Comparison of ENCODE assay signal across 8 cellular contexts in the genomic region with DNA sequence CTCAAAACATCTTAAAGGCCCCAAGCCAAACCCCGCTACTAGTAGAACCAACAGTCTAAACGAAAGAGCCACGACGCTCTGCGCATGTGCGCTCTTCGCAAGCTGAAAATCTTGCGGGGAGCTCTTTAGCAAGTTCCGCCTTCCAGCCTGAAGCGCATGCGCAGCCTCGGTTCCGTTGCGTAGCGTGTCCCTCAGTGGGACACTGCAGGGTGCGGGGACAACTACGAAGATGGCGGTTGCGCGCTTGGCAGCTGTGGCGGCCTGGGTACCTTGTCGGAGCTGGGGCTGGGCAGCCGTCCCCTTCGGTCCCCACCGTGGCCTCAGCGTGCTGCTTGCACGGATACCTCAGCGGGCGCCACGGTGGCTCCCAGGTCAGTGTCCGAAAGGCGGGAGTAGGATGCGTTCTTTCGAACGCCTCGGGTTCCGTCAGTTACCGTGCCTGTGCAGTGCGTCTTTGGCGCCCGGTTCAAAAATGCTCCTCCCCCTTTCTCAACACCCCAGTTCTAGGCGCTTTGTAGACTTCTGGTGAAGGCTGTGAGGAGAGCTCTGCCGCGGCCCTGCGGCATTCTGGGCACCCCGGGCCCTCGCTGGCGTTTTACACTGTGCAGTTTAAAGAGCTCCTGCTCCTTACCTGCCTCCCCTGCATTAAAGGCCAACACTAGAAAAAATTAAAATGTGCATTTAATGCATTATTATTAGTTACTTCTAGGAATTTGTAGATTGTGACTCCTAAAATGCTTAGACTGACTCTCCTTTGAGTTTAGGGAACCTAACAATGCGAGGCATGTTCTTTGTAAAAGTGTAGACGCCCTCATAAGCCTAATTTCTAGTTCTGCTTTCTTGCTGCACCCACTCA. TPM values are rescaled to one million over a fixed set of nuclear protein-coding genes. Genes with fewer than 3 reads are reported as not detected.
DNase-seq lines count a peak whose midpoint lies in the region; ATAC-seq and TF ChIP-seq lines count a peak whose summit lies in the region.

A gene (plus strand): TSS at position 194 of the 856 bp plus-strand sequence. CDS start 36 bp downstream, at position 230.

- H3K4me2 ChIP-seq in OCI-LY7 (ENCODE audit: low read length): peak within 1 kb of the TSS; percentile 73

- DNase-seq in D341Med (ENCODE audit: low spot score) (peak; percentile 93), OCI-LY7 (ENCODE audit: low spot score) (peak; percentile 98), activated T-cell treated with anti-CD3 and anti-CD28 coated beads for 24 hours (ENCODE audit: low read depth) (peak; percentile 94), epithelial cell of prostate (ENCODE audit: low read depth, low spot score) (peak; percentile 82), mucosa of descending colon (peak; percentile 97 to 99 (median 98))
- peak; percentile 96 for DNase-seq in stimulated activated CD8-positive, alpha-beta memory T cell treated with anti-CD3 and anti-CD28 coated beads, Interleukin-4, amount 100 ng/mL, for 24 hours (ENCODE audit: low read depth)

- POLR2A ChIA-PET in OCI-LY7 (lab: Charles Lee): interaction anchor here (0.6 to 3.1 kb wide), 25 partner anchors 9 to 583 kb away, joined by 3 to 32 read pairs (median 3); a partner anchor contains a TSS

- H3K36me3 ChIP-seq in HUES64 (ENCODE audit: insufficient read depth, low read length) (peaks cover 14% of the 10 kb centered on the region), OCI-LY7 (ENCODE audit: insufficient read depth, low read length) (peaks cover 13% of the 10 kb centered on the region), mucosa of descending colon (ENCODE audit: low read depth) (no peaks in the 10 kb centered on the region)

- H3K9ac ChIP-seq in HUES64 (ENCODE audit: low read depth, low read length): peak within 1 kb of the TSS; percentile 87

- H3K9me2 ChIP-seq in OCI-LY7 (ENCODE audit: insufficient read depth, low read length): no peaks in the 10 kb centered on the region

- H3K4me1 ChIP-seq in HUES64 (ENCODE audit: insufficient read depth, low read length): peaks cover 7% of the 10 kb centered on the region
- H3K4me1 ChIP-seq in OCI-LY7 (ENCODE audit: insufficient read depth, low read length, poor library complexity, severe bottlenecking): peaks cover 27% of the 10 kb centered on the region
- no peaks in the 10 kb centered on the region for H3K4me1 ChIP-seq in mucosa of descending colon (ENCODE audit: low read depth)

- peaks cover 38% of the 10 kb centered on the region for H3K79me2 ChIP-seq in OCI-LY7 (ENCODE audit: insufficient read depth, low read depth, low read length)

- peak within 1 kb of the TSS; percentile 99 for H2AFZ ChIP-seq in OCI-LY7 (ENCODE audit: low read length)

- peak within 1 kb of the TSS; percentile 71 for H3K27ac ChIP-seq in HUES64 (ENCODE audit: low read depth, low read length)
- H3K27ac ChIP-seq in OCI-LY7 (ENCODE audit: low read depth, low read length, poor library complexity, severe bottlenecking): peak within 1 kb of the TSS; percentile 49
- H3K27ac ChIP-seq in epithelial cell of prostate: peak within 1 kb of the TSS; percentile 53

- intact Hi-C loops in OCI-LY7 (cut with micrococcal nuclease; ENCODE audit: unreplicated experiment) (no loop called here), mucosa of descending colon (cut with DNase I, micrococcal nuclease) (no loop called here)

- under 1% methylated on average over 50 of the region's 50 CpGs for WGBS in HUES64

- H3K9me3 ChIP-seq in HUES64 (ENCODE audit: insufficient read depth, low read depth, low read length) (no peaks in the 10 kb centered on the region), OCI-LY7 (ENCODE audit: low read length) (no peaks in the 10 kb centered on the region), mucosa of descending colon (no peaks in the 10 kb centered on the region)

- TF ChIP-seq CTCF in OCI-LY7 (conservative IDR thresholded peaks at IDR 0.05; ENCODE audit: low read length) (no peak), mucosa of descending colon (IDR thresholded peaks at IDR 0.05) (no peak)

- ATAC-seq in GM21447 (IDR thresholded peaks at IDR 0.05; ENCODE audit: unreplicated experiment): peak; percentile 95
- peak; percentile 99 for ATAC-seq in mucosa of descending colon

- H3K4me3 ChIP-seq in HUES64 (ENCODE audit: low read length) (peak within 1 kb of the TSS; percentile 96), OCI-LY7 (ENCODE audit: low read depth, low read length, poor library complexity, severe bottlenecking) (peak within 1 kb of the TSS; percentile 87), mucosa of descending colon (peak within 1 kb of the TSS; percentile 77)

- H3K27me3 ChIP-seq in HUES64 (ENCODE audit: insufficient read depth, low read length): no peaks in the 10 kb centered on the region

- no TSS peak for BruUV-seq in OCI-LY7 (replicated peaks; lab: Mats Ljungman, UMichigan)

- peaks cover 4% of the 10 kb centered on the region; the same call in 1 of the 2 replicates for H4K20me1 ChIP-seq in OCI-LY7 (ENCODE audit: insufficient read depth, low read length)

- CTCF ChIA-PET in OCI-LY7 (lab: Charles Lee; ENCODE audit: unreplicated experiment): interaction anchor here (0.6 to 1.5 kb wide), 8 partner anchors 10 to 311 kb away, joined by 3 to 12 read pairs (median 3); no protein-coding TSS in a partner anchor

RNA-seq across cellular contexts. Expression of the gene that starts here (rescaled TPM):
- polyA plus RNA-seq in HUES64 (2013, experiment 1 of 2): 26.2 TPM
- polyA plus RNA-seq in HUES64 (2013, experiment 2 of 2): 29.4 TPM
- total RNA-seq in OCI-LY7 (2014; rRNA removed; shearing (Covaris generic)): 25.8 and 40.8 TPM in 2 replicates
- total RNA-seq in OCI-LY7 (2022) (45.1 and 46.5 TPM in 2 replicates), mucosa of descending colon (10 to 100 TPM; 19.9 to 26.3 (median 22.4) TPM)

Comparison
In these comparisons a context has a peak if more than half of its experiments do, and no peak if none do; other contexts are left out.
1. Peak in every context shown above with its lines: DNase-seq, ATAC-seq, H3K4me3 ChIP-seq and H3K27ac ChIP-seq.